ENCODE assay signal across 15 cellular contexts in the genomic region with DNA sequence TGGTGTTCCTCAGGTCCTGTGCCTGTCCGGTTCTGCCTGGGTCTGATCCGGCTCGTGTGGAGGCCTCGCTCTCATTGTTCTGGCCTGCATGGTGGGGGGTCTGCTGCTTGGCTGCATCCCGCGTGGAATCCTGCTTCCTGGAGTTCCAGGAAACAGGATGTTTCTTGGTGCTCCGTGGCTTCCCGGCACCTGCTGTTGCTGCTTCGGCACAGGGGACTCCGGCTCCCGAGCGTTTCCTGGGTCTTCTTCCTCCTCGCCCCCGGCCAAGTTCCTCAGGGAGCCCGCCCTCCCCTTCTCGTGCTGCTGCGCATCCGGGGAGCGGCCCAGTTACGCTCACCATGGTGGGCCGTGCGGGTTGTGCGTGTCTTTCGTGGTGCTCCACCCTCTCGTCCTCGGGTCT. TPM values are rescaled to one million over a fixed set of nuclear protein-coding genes. Genes with fewer than 3 reads are reported as not detected.
"Had no signal": no experiment of that assay in that cellular context is flagged by ENCODE, and none has a peak within 500 bp of the region (broad histone marks: within the 10 kb centered on the region; RNA-seq: fewer than 3 reads in every experiment).

No MANE protein-coding gene starts in this region.

- H3K9me3 Mint-ChIP-seq: activated naive CD4-positive, alpha-beta T cell treated with anti-CD3 and anti-CD28 coated beads, Interleukin-2, amount 50 U/mL, for 72 hours; activated T-helper 2 cell treated with anti-CD3 and anti-CD28 coated beads, Interferon-gamma antibody, Interleukin-2, Interleukin-4, amounts not matched to agents 10 μg/mL and 5 μg/mL and 100 μg/mL, durations not matched to agents 14 hours and 24 hours and 36 hours; T-helper 2 cell treated with Interferon-gamma antibody and Interleukin-4, amounts not matched to agents 5 μg/mL and 100 μg/mL, for 36 hours had no signal

- H3K4me1 ChIP-seq: ascending aorta, breast epithelium, psoas muscle, right lobe of liver, SJSA1 had no signal

- H3K36me3 ChIP-seq: ascending aorta, breast epithelium, right lobe of liver, SJSA1, stomach, thoracic aorta had no signal

- H3K9me3 ChIP-seq: ascending aorta, breast epithelium, psoas muscle, right lobe of liver, SJSA1, stomach, thoracic aorta had no signal

- ATAC-seq: activated CD4-positive, CD25-positive, alpha-beta regulatory T cell treated with anti-CD3 and anti-CD28 coated beads, Interleukin-2, amount 50 U/mL, for 24 hours; activated naive CD4-positive, alpha-beta T cell treated with anti-CD3 and anti-CD28 coated beads, Interleukin-2, amount 50 U/mL, for 72 hours; left lobe of liver; psoas muscle; right lobe of liver had no signal

- H3K27me3 ChIP-seq: ascending aorta, breast epithelium, right lobe of liver, SJSA1 had no signal

- H3K4me3 Mint-ChIP-seq: T-helper 2 cell treated with Interferon-gamma antibody and Interleukin-4, amounts not matched to agents 5 μg/mL and 100 μg/mL, for 36 hours had no signal

- H3K27ac ChIP-seq: ascending aorta, breast epithelium, psoas muscle, right lobe of liver, SJSA1, stomach, thoracic aorta had no signal

- H3K4me3 ChIP-seq: ascending aorta, breast epithelium, psoas muscle, right lobe of liver, SJSA1, stomach, thoracic aorta had no signal

- DNase-seq: activated T-cell treated with anti-CD3 and anti-CD28 coated beads for 4 hours, mesenchymal stem cell, right lobe of liver, stomach had no signal

- H3K27ac Mint-ChIP-seq: activated T-helper 2 cell treated with anti-CD3 and anti-CD28 coated beads, Interferon-gamma antibody, Interleukin-2, Interleukin-4, amounts not matched to agents 10 μg/mL and 5 μg/mL and 100 μg/mL, durations not matched to agents 14 hours and 24 hours and 36 hours; T-helper 2 cell treated with Interferon-gamma antibody and Interleukin-4, amounts not matched to agents 5 μg/mL and 100 μg/mL, for 36 hours had no signal

RNA-seq across cellular contexts. Expression of a gene that starts 29.9 kb away (rescaled TPM):
- total RNA-seq: SJSA1 had no signal

RNA-seq across cellular contexts. Expression of a gene that starts 50.4 kb away (rescaled TPM):
- total RNA-seq: dermis microvascular lymphatic vessel endothelial cell, SJSA1 had no signal
